In genomic region chr3:14422016-14422963, GRCh38 we compare ENCODE assay signal across 19 cellular contexts. TPM values are rescaled to one million over a fixed set of nuclear protein-coding genes. Genes with fewer than 3 reads are reported as not detected.
DNase-seq lines count a peak whose midpoint lies in the region; ATAC-seq, FAIRE-seq and TF ChIP-seq lines count a peak whose summit lies in the region.
"Had no signal": no experiment of that assay in that cellular context is flagged by ENCODE, and none has a peak within 500 bp of the region (broad histone marks: within the 10 kb centered on the region; RNA-seq: fewer than 3 reads in every experiment).

No MANE protein-coding gene starts in this region.

- peak overlapping the region; percentile 45 for H3K4me2 ChIP-seq in A549

- TF ChIP-seq CTCF in A549 (IDR thresholded peaks at IDR 0.05) (no peak), Calu3 (IDR thresholded peaks at IDR 0.05; ENCODE audit: unreplicated experiment) (no peak), esophagus muscularis mucosa (IDR thresholded peaks at IDR 0.05) (no peak)

- no peak for TF ChIP-seq RAD21 in A549 (conservative IDR thresholded peaks at IDR 0.05 in 1 of 2, IDR thresholded peaks at IDR 0.05 in 1 of 2)

- no peaks in the 10 kb centered on the region for H3K27me3 ChIP-seq in esophagus muscularis mucosa
- H3K27me3 ChIP-seq: BE2C, brain microvascular endothelial cell, transverse colon had no signal

- TF ChIP-seq POLR2A in A549 (IDR thresholded peaks at IDR 0.05; ENCODE audit: low read length) (no peak), esophagus muscularis mucosa (IDR thresholded peaks at IDR 0.05; ENCODE audit: low read depth) (no peak), erythroblast (IDR thresholded peaks at IDR 0.05; ENCODE audit: low read length) (no peak)

- peak overlapping the region; percentile 32 to 67; a peak in 5 of 6 replicates for H3K27ac ChIP-seq in A549
- no peak overlapping the region for H3K27ac ChIP-seq in esophagus muscularis mucosa (replicated peaks in 1 of 4)
- H3K27ac ChIP-seq: brain microvascular endothelial cell, transverse colon had no signal

- no peak for FAIRE-seq in A549 (lab: Jason Lieb, UNC)
- FAIRE-seq: keratinocyte had no signal

- POLR2A ChIA-PET in A549 (lab: Yijun Ruan, JAX) = interaction anchor here (1.6 kb wide), 1 partner anchor 10 kb away, joined by 5 read pairs; no protein-coding TSS in a partner anchor

- H3K9me3 Mint-ChIP-seq in Calu3 (ENCODE audit: low read depth, unreplicated experiment) (no peaks in the 10 kb centered on the region), memory B cell (no peaks in the 10 kb centered on the region)
- no peaks in the 10 kb centered on the region for H3K9me3 Mint-ChIP-seq in activated T-helper 1 cell treated with anti-CD3 and anti-CD28 coated beads, Interleukin-12 subunit alpha, Interleukin-12 subunit beta, Interleukin-2, Interleukin-4 antibody, amounts not matched to agents 30 ng/mL and 10 ng/mL and 1 ng/mL, durations not matched to agents 14 hours and 24 hours and 36 hours

- H3K4me1 Mint-ChIP-seq in Calu3 (ENCODE audit: low read depth, unreplicated experiment) (peaks cover 63% of the 10 kb centered on the region), memory B cell (peaks cover 37% of the 10 kb centered on the region)
- peaks cover 48% of the 10 kb centered on the region for H3K4me1 Mint-ChIP-seq in activated T-helper 1 cell treated with anti-CD3 and anti-CD28 coated beads, Interleukin-12 subunit alpha, Interleukin-12 subunit beta, Interleukin-2, Interleukin-4 antibody, amounts not matched to agents 30 ng/mL and 10 ng/mL and 1 ng/mL, durations not matched to agents 14 hours and 24 hours and 36 hours (ENCODE audit: low read depth)

- intact Hi-C loops in Calu3 (cut with micrococcal nuclease; ENCODE audit: unreplicated experiment) (no loop called here), esophagus muscularis mucosa (cut with DNase I) (no loop called here)
- intact Hi-C loops in activated T-helper 1 cell treated with anti-CD3 and anti-CD28 coated beads, Interleukin-12 subunit alpha, Interleukin-12 subunit beta, Interleukin-2, Interleukin-4 antibody, amounts not matched to agents 30 ng/mL and 10 ng/mL and 1 ng/mL, durations not matched to agents 14 hours and 24 hours and 36 hours (cut with micrococcal nuclease) = no loop called here

- H3K27ac Mint-ChIP-seq in Calu3 (ENCODE audit: unreplicated experiment) (peak overlapping the region; percentile 77), memory B cell (peak overlapping the region; percentile 94)
- H3K27ac Mint-ChIP-seq in activated T-helper 1 cell treated with anti-CD3 and anti-CD28 coated beads, Interleukin-12 subunit alpha, Interleukin-12 subunit beta, Interleukin-2, Interleukin-4 antibody, amounts not matched to agents 30 ng/mL and 10 ng/mL and 1 ng/mL, durations not matched to agents 14 hours and 24 hours and 36 hours = peak overlapping the region; percentile 34

- WGBS in A549 (ENCODE audit: missing lambda C conversion rate) = 94% methylated on average over 14 of the region's 14 CpGs
- WGBS in esophagus muscularis mucosa = 97% methylated on average over 10 of the region's 14 CpGs

- no peak overlapping the region for H3K4me3 ChIP-seq in A549
- H3K4me3 ChIP-seq in esophagus muscularis mucosa = no peak overlapping the region
- H3K4me3 ChIP-seq: psoas muscle, transverse colon had no signal

- DNase-seq in A549 (ENCODE audit: low read depth in 1 of 2, low spot score in 1 of 2) = no peak
- no peak for DNase-seq in Calu3
- DNase-seq in activated T-helper 1 cell treated with anti-CD3 and anti-CD28 coated beads, Interleukin-12 subunit alpha, Interleukin-12 subunit beta, Interleukin-2, Interleukin-4 antibody, amounts not matched to agents 30 ng/mL and 10 ng/mL and 1 ng/mL, durations not matched to agents 14 hours and 24 hours and 36 hours (ENCODE audit: low spot score) = no peak
- no peak for DNase-seq in memory B cell (ENCODE audit: low spot score in 2 of 2)
- no peak for DNase-seq in esophagus muscularis mucosa (ENCODE audit: extremely low spot score)
- DNase-seq in mesenteric fat pad (ENCODE audit: low spot score) = no peak
- no peak for DNase-seq in GDM1 (lab: John Stamatoyannopoulos, UW)
- no peak for DNase-seq in erythroblast (lab: John Stamatoyannopoulos, UW)
- DNase-seq: activated CD4-positive, alpha-beta T cell treated with anti-CD3 and anti-CD28 coated beads for 1 hour; activated gamma-delta T cell; BE2C; brain microvascular endothelial cell; effector CD8-positive, alpha-beta T cell; NCI-H1436; NCI-H446 treated with DMSO at 0.1 percent for 48 hours; OCI-M1; psoas muscle had no signal

- H3K4me1 ChIP-seq in A549 = peaks cover 90% of the 10 kb centered on the region
- H3K4me1 ChIP-seq in esophagus muscularis mucosa = peaks cover 3 to 73% (median 52%) of the 10 kb centered on the region in 4 donors
- H3K4me1 ChIP-seq: BE2C had no signal

- H3K9me3 ChIP-seq in A549 (no peaks in the 10 kb centered on the region), esophagus muscularis mucosa (no peaks in the 10 kb centered on the region)
- H3K9me3 ChIP-seq: BE2C, psoas muscle, transverse colon had no signal

- H3K4me3 Mint-ChIP-seq in Calu3 (ENCODE audit: low read depth, unreplicated experiment) = no peak overlapping the region
- H3K4me3 Mint-ChIP-seq in activated T-helper 1 cell treated with anti-CD3 and anti-CD28 coated beads, Interleukin-12 subunit alpha, Interleukin-12 subunit beta, Interleukin-2, Interleukin-4 antibody, amounts not matched to agents 30 ng/mL and 10 ng/mL and 1 ng/mL, durations not matched to agents 14 hours and 24 hours and 36 hours = no peak overlapping the region
- H3K4me3 Mint-ChIP-seq in memory B cell = no peak overlapping the region

- no peaks in the 10 kb centered on the region for H3K27me3 Mint-ChIP-seq in Calu3 (ENCODE audit: unreplicated experiment)
- H3K27me3 Mint-ChIP-seq in activated T-helper 1 cell treated with anti-CD3 and anti-CD28 coated beads, Interleukin-12 subunit alpha, Interleukin-12 subunit beta, Interleukin-2, Interleukin-4 antibody, amounts not matched to agents 30 ng/mL and 10 ng/mL and 1 ng/mL, durations not matched to agents 14 hours and 24 hours and 36 hours (ENCODE audit: insufficient read depth) = no peaks in the 10 kb centered on the region
- H3K27me3 Mint-ChIP-seq in memory B cell = no peaks in the 10 kb centered on the region

- ATAC-seq in A549 (no peak), memory B cell (ENCODE audit: low read depth) (no peak)

- peaks cover 0 to 6% (median under 1%) of the 10 kb centered on the region in 4 donors for H3K36me3 ChIP-seq in esophagus muscularis mucosa
- H3K36me3 ChIP-seq: transverse colon had no signal

- H3K36me3 Mint-ChIP-seq in Calu3 (ENCODE audit: insufficient read depth, unreplicated experiment) (peaks cover 30% of the 10 kb centered on the region), memory B cell (peaks cover 5% of the 10 kb centered on the region)
- H3K36me3 Mint-ChIP-seq in activated T-helper 1 cell treated with anti-CD3 and anti-CD28 coated beads, Interleukin-12 subunit alpha, Interleukin-12 subunit beta, Interleukin-2, Interleukin-4 antibody, amounts not matched to agents 30 ng/mL and 10 ng/mL and 1 ng/mL, durations not matched to agents 14 hours and 24 hours and 36 hours (ENCODE audit: low read depth) = peaks cover 15% of the 10 kb centered on the region

- CTCF ChIA-PET in A549 (lab: Yijun Ruan, JAX) (interaction anchor here (1.0 to 3.2 kb wide), 6 partner anchors 12 to 46 kb away, joined by 3 to 13 read pairs (median 6); partner anchors contain the start of gene SLC6A6), Calu3 (lab: Charles Lee) (interaction anchor here (1.0 to 1.4 kb wide), 3 partner anchors 17 to 244 kb away, joined by 3 read pairs; partner anchors contain the start of genes LSM3 and XPC)

- TF ChIP-seq EP300 in A549 (IDR thresholded peaks at IDR 0.05) (no peak), esophagus muscularis mucosa (IDR thresholded peaks at IDR 0.05) (no peak)

- no TSS peak for BruUV-seq in Calu3 (replicated peaks; lab: Mats Ljungman, UMichigan)

TF ChIP-seq in A549, 52 proteins besides CTCF, POLR2A, EP300 and RAD21 (continues in another document):
- TF ChIP-seq ZNF302 (CRISPR knock-in tag; IDR thresholded peaks at IDR 0.05) (no peak), CBX8 (IDR thresholded peaks at IDR 0.05) (no peak), EHMT2 (IDR thresholded peaks at IDR 0.05; ENCODE audit: low read depth) (no peak), FOSB (CRISPR knock-in tag; IDR thresholded peaks at IDR 0.05) (no peak), REST (IDR thresholded peaks at IDR 0.05) (no peak)

RNA-seq across cellular contexts. Expression of gene SLC6A6, which starts 19.9 kb away (rescaled TPM):
- polyA plus RNA-seq in A549 (2011; rRNA removed) (73.3 and 76.2 TPM in 2 replicates), A549 (2017; fragmentation: RNase III; extraction: RNeasy Plus Mini Kit Qiagen cat#74134 plus additional on column Dnase treatment) (66.2 to 73.8 TPM (median 66.5 TPM) in 3 replicates)
- 39.4 and 55.1 TPM in 2 replicates for polyA plus RNA-seq in A549 (2012; cell fraction: cytosol; rRNA removed)
- 144 and 151 TPM in 2 replicates for polyA plus RNA-seq in A549 (2012; cell fraction: nucleus; rRNA removed)
- 141 and 148 TPM in 2 replicates for polyA minus RNA-seq in A549 (2011; rRNA and poly(A)+ RNA removed)
- total RNA-seq in Calu3 (2022) (46.3 and 48.3 TPM in 2 replicates), esophagus muscularis mucosa (10 to 100 TPM; 15.0 to 36.2 (median 23.7) TPM), mesenteric fat pad (49.3 TPM)
- 45.4 and 51.2 TPM in 2 replicates for total RNA-seq in activated T-helper 1 cell treated with anti-CD3 and anti-CD28 coated beads, Interleukin-12 subunit alpha, Interleukin-12 subunit beta, Interleukin-2, Interleukin-4 antibody, amounts not matched to agents 30 ng/mL and 10 ng/mL and 1 ng/mL, durations not matched to agents 14 hours and 24 hours and 36 hours

Comparison
In these comparisons a context has a peak if more than half of its experiments do, and no peak if none do; other contexts are left out.
1. H3K27ac ChIP-seq: peak in A549 (2 of 2); none in esophagus muscularis mucosa (0 of 4).
2. H3K27ac Mint-ChIP-seq: peak in every context shown above with its lines; median percentile 94 in memory B cell; 77 in Calu3; 34 in activated T-helper 1 cell treated with anti-CD3 and anti-CD28 coated beads, Interleukin-12 subunit alpha, Interleukin-12 subunit beta, Interleukin-2, Interleukin-4 antibody, amounts not matched to agents 30 ng/mL and 10 ng/mL and 1 ng/mL, durations not matched to agents 14 hours and 24 hours and 36 hours.